ENCODE assay signal across 8 cellular contexts in genomic region chr2:177589191-177589590, GRCh38.
"Had no signal": no experiment of that assay in that cellular context is flagged by ENCODE, and none has a peak within 500 bp of the region (broad histone marks: within the 10 kb centered on the region; RNA-seq: fewer than 3 reads in every experiment).

No MANE protein-coding gene starts in this region.

- H3K4me2 ChIP-seq: GM23338 had no signal

- H3K4me3 ChIP-seq: GM23338, K562 had no signal

- DNase-seq: H9, HCEC 1CT, KG1 had no signal

- H2AFZ ChIP-seq: GM23338 had no signal

- ATAC-seq: GM23338, K562 had no signal

- FAIRE-seq: H1, H54, HTR-8/SVneo, K562 had no signal
